ENCODE assay signal across 29 cellular contexts in the genomic region with DNA sequence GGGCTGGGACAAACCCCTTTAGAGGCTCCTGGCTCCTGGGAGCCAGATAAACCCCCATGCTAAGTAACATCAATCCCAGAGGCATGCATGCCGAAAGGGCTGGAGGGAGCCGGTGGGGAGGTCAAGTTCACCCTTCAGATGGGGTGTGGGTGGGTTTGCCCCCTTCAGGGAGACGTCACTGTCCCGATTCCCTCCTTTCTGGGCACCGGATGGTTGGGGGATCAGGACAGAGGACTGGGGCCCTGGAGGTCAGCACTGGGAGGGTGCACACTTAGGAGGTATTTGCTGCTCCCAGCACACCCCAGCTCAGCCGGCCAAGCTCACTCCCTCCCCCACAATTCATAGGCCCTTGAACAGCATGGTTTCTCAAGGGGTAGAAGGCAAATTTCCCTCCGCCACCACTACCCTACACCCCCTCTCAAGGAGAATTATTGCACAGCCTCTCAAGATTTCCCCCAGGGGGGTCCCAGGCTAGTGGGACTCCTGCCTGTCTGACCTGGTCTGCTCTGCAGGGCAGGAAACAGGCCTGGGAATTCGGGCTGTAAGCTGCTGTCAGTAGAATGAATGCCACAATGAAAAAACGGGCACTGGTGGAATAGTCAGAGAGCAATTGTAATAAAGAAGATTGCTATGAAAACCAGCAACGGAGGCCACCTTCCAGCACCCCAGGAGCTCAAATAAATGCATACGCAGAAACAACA.
DNase-seq lines count a peak whose midpoint lies in the region; ATAC-seq, FAIRE-seq and TF ChIP-seq lines count a peak whose summit lies in the region.
"Had no signal": no experiment of that assay in that cellular context is flagged by ENCODE, and none has a peak within 500 bp of the region (broad histone marks: within the 10 kb centered on the region; RNA-seq: fewer than 3 reads in every experiment).

No MANE protein-coding gene starts in this region.

- no peak overlapping the region for H4K91ac ChIP-seq in IMR-90 (ENCODE audit: insufficient read depth, low read depth, low read length)

- peak; percentile 32 for DNase-seq in activated CD8-positive, alpha-beta memory T cell treated with anti-CD3 and anti-CD28 coated beads, Interleukin-2, amount 50 U/mL, for 48 hours
- no peak for DNase-seq in activated CD8-positive, alpha-beta memory T cell treated with anti-CD3 and anti-CD28 coated beads, Interleukin-2, amount 50 U/mL, for 4 hours
- DNase-seq in IMR-90 (no peak), kidney (peak; percentile 41), sigmoid colon (peak; percentile 48), lower lobe of right lung (no peak), erythroblast (lab: John Stamatoyannopoulos, UW) (no peak), hippocampal formation (lab: John Stamatoyannopoulos, UW) (no peak)
- DNase-seq: activated CD4-positive, alpha-beta T cell treated with anti-CD3 and anti-CD28 coated beads for 36 hours; activated CD8-positive, alpha-beta memory T cell treated with anti-CD3 and anti-CD28 coated beads for 24 hours; activated naive CD4-positive, alpha-beta T cell treated with anti-CD3 and anti-CD28 coated beads, Interleukin-2, amount 50 U/mL, for 16 hours; caudate nucleus; Karpas-422; left ventricle myocardium inferior; NCI-H1436 treated with DMSO at 0.1 percent for 48 hours; NCI-H2107; PC-3; Right ventricle myocardium superior; stimulated activated CD4-positive, alpha-beta T cell treated with anti-CD3 and anti-CD28 coated beads, Interleukin-4, amount 100 ng/mL, for 4 hours; substantia nigra had no signal

- TF ChIP-seq POLR2A in IMR-90 (IDR thresholded peaks at IDR 0.05; ENCODE audit: low read depth, low read length) (no peak), sigmoid colon (IDR thresholded peaks at IDR 0.05) (no peak), erythroblast (IDR thresholded peaks at IDR 0.05; ENCODE audit: low read length) (no peak)

- intact Hi-C loops in IMR-90 (cut with micrococcal nuclease): no loop called here
- intact Hi-C loops in kidney (cut with DNase I): no loop called here
- intact Hi-C loops in sigmoid colon (cut with DNase I): no loop called here
- intact Hi-C loops in lower lobe of right lung (cut with DNase I): no loop called here

- 100% methylated on average over 1 of the region's 11 CpGs; no CpG with 5 or more reads in 1 of the 2 experiments for WGBS in IMR-90 (ENCODE audit: extremely low coverage in 2 of 2, insufficient read length in 1 of 2), 2 experiments
- WGBS in sigmoid colon, 2 donors: 87 to 93% methylated on average over 11 of the region's 11 CpGs

- peaks cover 5% of the 10 kb centered on the region; the same call in 1 of the 2 replicates for H3K9me1 ChIP-seq in IMR-90 (ENCODE audit: insufficient read depth, low read length)

- H3K27ac ChIP-seq in IMR-90 (ENCODE audit: insufficient read depth, low read length) (no peak overlapping the region), kidney (ENCODE audit: low read depth in 2 of 2, low read length in 2 of 2) (no peak overlapping the region), sigmoid colon (no peak overlapping the region), lower lobe of right lung (no peak overlapping the region)
- H3K27ac ChIP-seq: 22Rv1, gastroesophageal sphincter, left ventricle myocardium inferior, pancreas, right atrium auricular region, vagina had no signal

- FAIRE-seq in kidney (lab: Jason Lieb, UNC): no peak
- FAIRE-seq: D721Med, endometrium, GM18507, pancreas had no signal

- no peaks in the 10 kb centered on the region for H3K9me3 ChIP-seq in IMR-90 (ENCODE audit: control insufficient read depth, insufficient read depth, low read length)
- H3K9me3 ChIP-seq in kidney (ENCODE audit: control insufficient read depth in 1 of 2, low read length in 2 of 2): no peaks in the 10 kb centered on the region
- no peaks in the 10 kb centered on the region for H3K9me3 ChIP-seq in sigmoid colon
- no peaks in the 10 kb centered on the region for H3K9me3 ChIP-seq in lower lobe of right lung
- H3K9me3 ChIP-seq: gastroesophageal sphincter, left ventricle myocardium inferior, pancreas, right atrium auricular region, vagina had no signal

- TF ChIP-seq CTCF in IMR-90 (conservative IDR thresholded peaks at IDR 0.05; ENCODE audit: low read depth, low read length): no peak
- TF ChIP-seq CTCF in kidney (IDR thresholded peaks at IDR 0.05; ENCODE audit: borderline replicate concordance, extremely low read depth, insufficient read depth): no peak
- no peak for TF ChIP-seq CTCF in sigmoid colon (IDR thresholded peaks at IDR 0.05)
- TF ChIP-seq CTCF in lower lobe of right lung (IDR thresholded peaks at IDR 0.05): no peak

- H3K4me2 ChIP-seq in IMR-90 (ENCODE audit: low read depth, low read length): no peak overlapping the region

- no peaks in the 10 kb centered on the region for H3K79me1 ChIP-seq in IMR-90 (ENCODE audit: low read depth in 1 of 2, low read length in 2 of 2)

- no peak for TF ChIP-seq EP300 in sigmoid colon (IDR thresholded peaks at IDR 0.05)

- H2BK5ac ChIP-seq in IMR-90 (ENCODE audit: low read depth, low read length, poor library complexity, severe bottlenecking): no peak overlapping the region

- no peak overlapping the region for H2BK15ac ChIP-seq in IMR-90 (ENCODE audit: low read depth, low read length)

- ATAC-seq in IMR-90 (ENCODE audit: low read depth) (no peak), lower lobe of right lung (no peak)
- ATAC-seq: activated CD4-positive, alpha-beta T cell treated with anti-CD3 and anti-CD28 coated beads for 36 hours; gastroesophageal sphincter; pancreas; PC-3; stimulated activated memory B cell treated with anti-CD40 and anti-IgM and Interleukin-4, amounts not matched to agents 10 μg/mL and 1 μg/mL and 100 μg/mL, for 72 hours had no signal

- H2AFZ ChIP-seq in IMR-90 (replicated peaks; ENCODE audit: low read length, poor library complexity): peak overlapping the region; percentile 5

- no peak overlapping the region for H3K18ac ChIP-seq in IMR-90 (ENCODE audit: low read depth, low read length)

- H3K27me3 ChIP-seq in IMR-90 (ENCODE audit: control insufficient read depth, insufficient read depth, low read length): peaks cover 18% of the 10 kb centered on the region
- H3K27me3 ChIP-seq in sigmoid colon: no peaks in the 10 kb centered on the region
- no peaks in the 10 kb centered on the region for H3K27me3 ChIP-seq in lower lobe of right lung (ENCODE audit: low read depth)
- H3K27me3 ChIP-seq: gastroesophageal sphincter, pancreas, right atrium auricular region, vagina had no signal

- no peak overlapping the region for H3K14ac ChIP-seq in IMR-90 (replicated peaks; ENCODE audit: low read depth, low read length)

- no peak overlapping the region for H2AK9ac ChIP-seq in IMR-90 (replicated peaks; ENCODE audit: low read depth, low read length, poor library complexity)

- no peak overlapping the region for H2BK120ac ChIP-seq in IMR-90 (ENCODE audit: low read depth, low read length)

- H4K8ac ChIP-seq in IMR-90 (ENCODE audit: low read depth in 2 of 2, low read length in 2 of 2): no peak overlapping the region

- H2AK5ac ChIP-seq in IMR-90 (ENCODE audit: low read depth, low read length): no peak overlapping the region

- TF ChIP-seq RAD21 in IMR-90 (IDR thresholded peaks at IDR 0.05; ENCODE audit: low read length): no peak

- no peak overlapping the region for H4K5ac ChIP-seq in IMR-90 (ENCODE audit: low read depth, low read length)

- in situ Hi-C loops in IMR-90 (cut with MboI; ENCODE audit: low sequenced_read_pairs): no loop called here

- H3K4me1 ChIP-seq in IMR-90 (ENCODE audit: control insufficient read depth, insufficient read depth, low read length): no peaks in the 10 kb centered on the region; the same call in 1 of the 2 replicates
- H3K4me1 ChIP-seq in kidney (ENCODE audit: control insufficient read depth in 1 of 2, insufficient read depth in 1 of 2, low read depth in 1 of 2, low read length in 2 of 2): no peaks in the 10 kb centered on the region
- no peaks in the 10 kb centered on the region for H3K4me1 ChIP-seq in sigmoid colon
- peaks cover 2% of the 10 kb centered on the region for H3K4me1 ChIP-seq in lower lobe of right lung
- H3K4me1 ChIP-seq: gastroesophageal sphincter, pancreas, vagina had no signal

- H3K56ac ChIP-seq in IMR-90 (ENCODE audit: extremely low read depth, insufficient read depth, low read length): no peak overlapping the region

- H3K23ac ChIP-seq in IMR-90 (ENCODE audit: low read depth, low read length): no peak overlapping the region

- H3K4me3 ChIP-seq in IMR-90 (ENCODE audit: insufficient read depth, low read depth, low read length): no peak overlapping the region
- no peak overlapping the region for H3K4me3 ChIP-seq in kidney (ENCODE audit: low read length in 2 of 2)
- H3K4me3 ChIP-seq in sigmoid colon: no peak overlapping the region
- no peak overlapping the region for H3K4me3 ChIP-seq in lower lobe of right lung
- H3K4me3 ChIP-seq: gastroesophageal sphincter, left ventricle myocardium inferior, pancreas, right atrium auricular region, vagina had no signal

- H3K36me3 ChIP-seq in IMR-90 (ENCODE audit: control insufficient read depth, insufficient read depth, low read length) (no peaks in the 10 kb centered on the region), kidney (ENCODE audit: control insufficient read depth in 1 of 2, insufficient read depth in 2 of 2, low read length in 2 of 2) (no peaks in the 10 kb centered on the region), sigmoid colon (no peaks in the 10 kb centered on the region), lower lobe of right lung (no peaks in the 10 kb centered on the region)
- H3K36me3 ChIP-seq: gastroesophageal sphincter, pancreas, vagina had no signal

- H3K4ac ChIP-seq in IMR-90 (ENCODE audit: low read depth, low read length): no peak overlapping the region

- H4K20me1 ChIP-seq in IMR-90 (ENCODE audit: insufficient read depth, low read length): no peaks in the 10 kb centered on the region

- BruUV-seq in IMR-90 (replicated peaks; lab: Mats Ljungman, UMichigan): no TSS peak

- H3K9ac ChIP-seq in IMR-90 (ENCODE audit: low read depth, low read length) (no peak overlapping the region), kidney (ENCODE audit: low read length in 2 of 2) (no peak overlapping the region)

- dilution Hi-C loops in IMR-90 (cut with HindIII; ENCODE audit: low sequenced_read_pairs, unreplicated experiment): no loop called here

- CTCF ChIA-PET in IMR-90 (lab: Yijun Ruan, JAX): interaction anchor here (1.0 kb wide), 1 partner anchor 36 kb away, joined by 3 read pairs; no protein-coding TSS in a partner anchor

- no peak overlapping the region for H2BK20ac ChIP-seq in IMR-90 (ENCODE audit: low read depth, low read length)

- POLR2A ChIA-PET in IMR-90 (lab: Charles Lee; ENCODE audit: unreplicated experiment): no interaction called here

TF ChIP-seq in IMR-90, 13 proteins besides CTCF, POLR2A, EP300 and RAD21 (continues in another document):
- TF ChIP-seq RFX5 (IDR thresholded peaks at IDR 0.05; ENCODE audit: low read depth, low read length) (no peak), RCOR1 (IDR thresholded peaks at IDR 0.05; ENCODE audit: insufficient replicate concordance, low read length) (no peak)
- TF ChIP-seq, protein P1, sequence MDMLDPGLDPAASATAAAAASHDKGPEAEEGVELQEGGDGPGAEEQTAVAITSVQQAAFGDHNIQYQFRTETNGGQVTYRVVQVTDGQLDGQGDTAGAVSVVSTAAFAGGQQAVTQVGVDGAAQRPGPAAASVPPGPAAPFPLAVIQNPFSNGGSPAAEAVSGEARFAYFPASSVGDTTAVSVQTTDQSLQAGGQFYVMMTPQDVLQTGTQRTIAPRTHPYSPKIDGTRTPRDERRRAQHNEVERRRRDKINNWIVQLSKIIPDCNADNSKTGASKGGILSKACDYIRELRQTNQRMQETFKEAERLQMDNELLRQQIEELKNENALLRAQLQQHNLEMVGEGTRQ (IDR thresholded peaks at IDR 0.05; ENCODE audit: low read depth, low read length): no peak

Comparison
In these comparisons a context has a peak if more than half of its experiments do, and no peak if none do; other contexts are left out.
1. DNase-seq: peak in activated CD8-positive, alpha-beta memory T cell treated with anti-CD3 and anti-CD28 coated beads, Interleukin-2, amount 50 U/mL, for 48 hours (single experiment), kidney (single experiment) and sigmoid colon (single experiment); none in activated CD8-positive, alpha-beta memory T cell treated with anti-CD3 and anti-CD28 coated beads, Interleukin-2, amount 50 U/mL, for 4 hours (single experiment), IMR-90 (single experiment), lower lobe of right lung (single experiment), erythroblast (0 of 2) and hippocampal formation (0 of 2).